14 cellular contexts compared by ENCODE assay signal in genomic region chr16:59593256-59593655, GRCh38.
A peak's percentile ranks its signal among the peaks of the same experiment; 100 is the strongest.
DNase-seq lines count a peak whose midpoint lies in the region.
"Had no signal": no experiment of that assay in that cellular context is flagged by ENCODE, and none has a peak within 500 bp of the region (broad histone marks: within the 10 kb centered on the region; RNA-seq: fewer than 3 reads in every experiment).

No MANE protein-coding gene starts in this region.

- peak; percentile 83 for DNase-seq in AG08395 (ENCODE audit: low spot score)
- DNase-seq in HCEC 1CT = peak; percentile 85
- DNase-seq in SKM-1 treated with dmso at 0.1 percent for 144 hours (lab: John Stamatoyannopoulos, UW; ENCODE audit: unreplicated experiment) = peak; percentile 32
- DNase-seq in foreskin melanocyte = peak; percentile 51
- no peak for DNase-seq in T-helper 9 cell
- no peak for DNase-seq in NCI-H748 treated with DMSO at 0.1 percent for 48 hours (lab: John Stamatoyannopoulos, UW)
- no peak for DNase-seq in NCI-H1105 treated with DMSO at 0.1 percent for 48 hours (lab: John Stamatoyannopoulos, UW)
- no peak for DNase-seq in medulla oblongata (ENCODE audit: extremely low spot score)
- DNase-seq: activated naive CD8-positive, alpha-beta T cell treated with anti-CD3 and anti-CD28 coated beads for 36 hours; C1 segment of cervical spinal cord; heart right ventricle; left colon; NCI-H226; RPMI8226 had no signal

Comparison
In these comparisons a context has a peak if more than half of its experiments do, and no peak if none do; other contexts are left out.
1. DNase-seq: peak in AG08395 (single experiment), HCEC 1CT (single experiment), SKM-1 treated with dmso at 0.1 percent for 144 hours (single experiment) and foreskin melanocyte (single experiment); none in T-helper 9 cell (single experiment), NCI-H748 treated with DMSO at 0.1 percent for 48 hours (single experiment), NCI-H1105 treated with DMSO at 0.1 percent for 48 hours (single experiment) and medulla oblongata (single experiment).